ENCODE assay signal across 20 cellular contexts in the genomic region with DNA sequence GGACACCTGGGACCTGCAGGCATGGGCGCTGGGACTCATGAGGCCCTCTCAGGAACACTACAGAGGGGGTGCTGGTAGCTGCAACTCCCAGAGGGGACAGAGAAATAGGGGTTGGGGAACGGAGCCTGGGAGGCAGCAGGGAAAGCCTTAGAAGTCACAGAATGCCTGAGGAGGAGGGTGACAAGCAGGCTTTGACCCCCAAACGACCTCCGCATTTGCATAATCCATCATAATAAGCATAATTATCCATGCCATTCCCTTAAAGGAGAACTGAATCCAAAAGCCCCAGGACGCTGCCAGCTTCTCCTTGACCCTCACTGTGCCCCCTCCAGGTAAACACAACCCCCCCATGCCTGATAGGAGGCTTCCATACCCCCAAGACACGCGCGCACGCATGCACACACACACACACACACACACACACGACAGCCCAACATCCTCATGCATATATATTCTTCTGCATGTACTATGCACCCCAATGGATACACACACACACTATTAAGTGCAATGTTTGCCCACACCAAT. TPM values are rescaled to one million over a fixed set of nuclear protein-coding genes. Genes with fewer than 3 reads are reported as not detected.
DNase-seq lines count a peak whose midpoint lies in the region; ATAC-seq and TF ChIP-seq lines count a peak whose summit lies in the region.
"Had no signal": no experiment of that assay in that cellular context is flagged by ENCODE, and none has a peak within 500 bp of the region (broad histone marks: within the 10 kb centered on the region; RNA-seq: fewer than 3 reads in every experiment).

No MANE protein-coding gene starts in this region.

- peak overlapping the region; percentile 64 for H3K4me2 ChIP-seq in Karpas-422 (ENCODE audit: low read depth, low read length, poor library complexity, severe bottlenecking)

- no TSS peak for BruUV-seq in MCF 10A (replicated peaks; lab: Mats Ljungman, UMichigan)

- H4K20me1 ChIP-seq in Karpas-422 (ENCODE audit: insufficient read depth, low read depth, low read length), result peaks cover 9% of the 10 kb centered on the region; the same call in 1 of the 2 replicates

- H3K79me2 ChIP-seq in Karpas-422 (ENCODE audit: low read length), result no peaks in the 10 kb centered on the region

- intact Hi-C loops in dorsolateral prefrontal cortex (cut with DNase I) (no loop called here), MCF 10A (cut with micrococcal nuclease) (no loop called here)

- no peak overlapping the region for H3K4me3 Mint-ChIP-seq in MCF 10A (ENCODE audit: unreplicated experiment)
- H3K4me3 Mint-ChIP-seq: activated CD4-positive, alpha-beta memory T cell treated with anti-CD3 and anti-CD28 coated beads, Interleukin-2, amount 10 ng/mL, durations not matched to agents 7 days and 5 days; CD8-positive, alpha-beta T cell; central memory CD8-positive, alpha-beta T cell; HFFc6; T-helper 17 cell had no signal

- CTCF ChIA-PET in MCF 10A (lab: Yijun Ruan, JAX), result interaction anchor here (0.6 to 0.7 kb wide), 2 partner anchors 30 to 681 kb away, joined by 3 read pairs; no protein-coding TSS in a partner anchor

- peaks cover 7% of the 10 kb centered on the region for H3K36me3 Mint-ChIP-seq in MCF 10A (ENCODE audit: insufficient read depth, unreplicated experiment)
- H3K36me3 Mint-ChIP-seq: CD8-positive, alpha-beta T cell had no signal

- H3K27me3 Mint-ChIP-seq in MCF 10A (ENCODE audit: insufficient read depth, unreplicated experiment), result no peaks in the 10 kb centered on the region

- no peaks in the 10 kb centered on the region for H3K27me3 ChIP-seq in Karpas-422 (ENCODE audit: low read length)
- H3K27me3 ChIP-seq in dorsolateral prefrontal cortex, result no peaks in the 10 kb centered on the region
- H3K27me3 ChIP-seq: right lobe of liver, SJSA1 had no signal

- TF ChIP-seq CTCF in dorsolateral prefrontal cortex (IDR thresholded peaks at IDR 0.05 in 54 of 56, conservative IDR thresholded peaks at IDR 0.05 in 2 of 56; ENCODE audit: low read depth in 1 of 56, partially characterized antibody in 56 of 56) (no peak), MCF 10A (IDR thresholded peaks at IDR 0.05; ENCODE audit: unreplicated experiment) (no peak)

- H3K4me3 ChIP-seq in Karpas-422 (ENCODE audit: low read length) (peak overlapping the region; percentile 39; the same call in 1 of the 2 replicates), dorsolateral prefrontal cortex (peak overlapping the region in 1 of 59 donors; percentile 17)
- H3K4me3 ChIP-seq: lung, right lobe of liver, SJSA1, thoracic aorta had no signal

- H3K4me1 ChIP-seq in Karpas-422 (ENCODE audit: low read length), result peaks cover 31% of the 10 kb centered on the region
- H3K4me1 ChIP-seq: right lobe of liver had no signal

- H2AFZ ChIP-seq in Karpas-422 (ENCODE audit: low read length), result no peak overlapping the region

- H3K27ac ChIP-seq in Karpas-422 (ENCODE audit: low read length) (no peak overlapping the region), dorsolateral prefrontal cortex (peak overlapping the region in 30 of 59 donors; percentile 8 to 73 (median 56))
- H3K27ac ChIP-seq: right lobe of liver, SJSA1, thoracic aorta, WERI-Rb-1 had no signal

- peak; percentile 43 for DNase-seq in D341Med (ENCODE audit: low spot score)
- DNase-seq in Karpas-422, result peak; percentile 56
- no peak for DNase-seq in dorsolateral prefrontal cortex
- DNase-seq in retina, result peak; percentile 69
- DNase-seq in effector CD4-positive, alpha-beta T cell, result no peak
- no peak for DNase-seq in MCF 10A (ENCODE audit: unreplicated experiment)
- DNase-seq: activated CD4-positive, alpha-beta memory T cell treated with anti-CD3 and anti-CD28 coated beads, Interleukin-2, amount 10 ng/mL, durations not matched to agents 7 days and 5 days; activated naive CD4-positive, alpha-beta T cell; activated T-cell treated with anti-CD3 and anti-CD28 coated beads for 4 hours; CD8-positive, alpha-beta T cell; HFFc6; right lobe of liver; stimulated activated CD4-positive, alpha-beta T cell treated with anti-CD3 and anti-CD28 coated beads, Interleukin-15, amount 100 ng/mL, for 24 hours; T-helper 17 cell; WERI-Rb-1 had no signal

- H3K9me3 Mint-ChIP-seq in MCF 10A (ENCODE audit: unreplicated experiment), result no peaks in the 10 kb centered on the region
- H3K9me3 Mint-ChIP-seq: activated CD4-positive, alpha-beta memory T cell treated with anti-CD3 and anti-CD28 coated beads, Interleukin-2, amount 10 ng/mL, durations not matched to agents 7 days and 5 days; CD8-positive, alpha-beta T cell; central memory CD8-positive, alpha-beta T cell; HFFc6 had no signal

- no peaks in the 10 kb centered on the region for H3K9me2 ChIP-seq in Karpas-422 (replicated peaks; ENCODE audit: insufficient read depth, low read length)

- peaks cover 25% of the 10 kb centered on the region for H3K4me1 Mint-ChIP-seq in MCF 10A (ENCODE audit: insufficient read depth, unreplicated experiment)
- H3K4me1 Mint-ChIP-seq: activated CD4-positive, alpha-beta memory T cell treated with anti-CD3 and anti-CD28 coated beads, Interleukin-2, amount 10 ng/mL, durations not matched to agents 7 days and 5 days; central memory CD8-positive, alpha-beta T cell had no signal

- POLR2A ChIA-PET in MCF 10A (lab: Yijun Ruan, JAX), result interaction anchor here (0.6 kb wide), 1 partner anchor 154 kb away, joined by 3 read pairs; no protein-coding TSS in a partner anchor

- H3K9ac ChIP-seq in Karpas-422 (ENCODE audit: low read length), result no peak overlapping the region; the same call in 1 of the 2 replicates

- H3K9me3 ChIP-seq in Karpas-422 (ENCODE audit: low read length), result no peaks in the 10 kb centered on the region
- H3K9me3 ChIP-seq: right lobe of liver, SJSA1, thoracic aorta had no signal

- H3K27ac Mint-ChIP-seq in MCF 10A (ENCODE audit: low read depth, unreplicated experiment), result no peak overlapping the region
- H3K27ac Mint-ChIP-seq: activated CD4-positive, alpha-beta memory T cell treated with anti-CD3 and anti-CD28 coated beads, Interleukin-2, amount 10 ng/mL, durations not matched to agents 7 days and 5 days; CD8-positive, alpha-beta T cell; HFFc6 had no signal

- no peaks in the 10 kb centered on the region for H3K36me3 ChIP-seq in Karpas-422 (ENCODE audit: insufficient read depth, low read length)
- H3K36me3 ChIP-seq: right lobe of liver, WERI-Rb-1 had no signal

- ATAC-seq in HG03039 (IDR thresholded peaks at IDR 0.05; ENCODE audit: unreplicated experiment), result no peak
- ATAC-seq: CD8-positive, alpha-beta T cell; right lobe of liver had no signal

RNA-seq across cellular contexts. Expression of gene SDC3, which starts 27.9 kb away (rescaled TPM):
- total RNA-seq in Karpas-422 (2014; rRNA removed; shearing (Covaris generic); ENCODE audit: low replicate concordance), result 0.04 and 0.94 TPM in 2 replicates
- total RNA-seq in dorsolateral prefrontal cortex (100 to 1,000 TPM in 115 of 120 experiments, 10 to 100 TPM in 5; 83.7 to 243 (median 122) TPM), MCF 10A (2022) (21.7 and 25.5 TPM in 2 replicates)
- total RNA-seq: activated CD4-positive, alpha-beta memory T cell treated with anti-CD3 and anti-CD28 coated beads, Interleukin-2, amount 10 ng/mL, durations not matched to agents 7 days and 5 days; CD8-positive, alpha-beta T cell had no signal

Comparison
In these comparisons a context has a peak if more than half of its experiments do, and no peak if none do; other contexts are left out.
1. DNase-seq: peak in D341Med (single experiment), Karpas-422 (single experiment) and retina (single experiment); none in dorsolateral prefrontal cortex (0 of 10), effector CD4-positive, alpha-beta T cell (single experiment) and MCF 10A (single experiment).
2. RNA of gene SDC3, which starts 27.9 kb away (total RNA-seq): 83.7 to 243 TPM in dorsolateral prefrontal cortex and 21.7 to 25.5 TPM in MCF 10A; 0.04 to 0.94 TPM in Karpas-422; every median in the first group is over 10 times any median in the second.